17 cellular contexts compared by ENCODE assay signal in the genomic region with DNA sequence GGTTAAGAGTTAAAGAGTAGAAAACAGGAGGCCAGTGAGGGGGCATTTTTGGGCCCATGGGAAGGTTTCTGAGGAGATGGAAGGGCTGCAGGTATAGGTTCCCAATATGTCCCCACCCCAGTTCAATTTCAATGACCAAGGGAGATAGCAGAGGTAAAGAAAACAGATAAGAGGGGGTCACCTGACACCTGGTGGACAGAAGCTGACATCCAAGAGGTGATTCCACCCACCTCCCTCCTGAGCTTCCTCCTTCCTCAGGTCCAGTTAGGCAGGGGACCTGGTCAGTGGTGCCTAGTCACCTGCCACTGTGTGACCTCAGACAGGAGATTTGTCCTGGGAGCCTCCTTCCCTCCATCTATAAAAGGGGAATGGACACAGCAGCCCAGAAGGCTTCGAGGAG. TPM values are rescaled to one million over a fixed set of nuclear protein-coding genes. Genes with fewer than 3 reads are reported as not detected.
DNase-seq lines count a peak whose midpoint lies in the region; ATAC-seq and TF ChIP-seq lines count a peak whose summit lies in the region.
"Had no signal": no experiment of that assay in that cellular context is flagged by ENCODE, and none has a peak within 500 bp of the region (broad histone marks: within the 10 kb centered on the region; RNA-seq: fewer than 3 reads in every experiment).

No MANE protein-coding gene starts in this region.

- no peak for TF ChIP-seq POLR2A in HCT116 (IDR thresholded peaks at IDR 0.05; ENCODE audit: borderline replicate concordance, extremely low read depth, insufficient read depth, insufficient read length)

- peaks cover 8% of the 10 kb centered on the region for H3K9me3 Mint-ChIP-seq in Calu3 (ENCODE audit: low read depth, unreplicated experiment)
- H3K9me3 Mint-ChIP-seq: CD8-positive, alpha-beta memory T cell; IgD-negative memory B cell had no signal

- peaks cover 17% of the 10 kb centered on the region for H3K4me1 Mint-ChIP-seq in Calu3 (ENCODE audit: low read depth, unreplicated experiment)

- H3K27ac ChIP-seq in HCT116 (ENCODE audit: low read depth, low read length) (no peak overlapping the region), mesendoderm (ENCODE audit: low read depth, low read length) (no peak overlapping the region)
- H3K27ac ChIP-seq: BLaER1 had no signal

- intact Hi-C loops in Calu3 (cut with micrococcal nuclease; ENCODE audit: unreplicated experiment) (loop anchor here (10.0 kb wide), 1 partner anchor 102 kb away; a partner anchor contains a TSS), HCT116 (cut with micrococcal nuclease) (no loop called here)

- no peak overlapping the region for H3K4me3 Mint-ChIP-seq in Calu3 (ENCODE audit: low read depth, unreplicated experiment)
- H3K4me3 Mint-ChIP-seq: IgD-negative memory B cell had no signal

- no peaks in the 10 kb centered on the region for H3K36me3 Mint-ChIP-seq in Calu3 (ENCODE audit: insufficient read depth, unreplicated experiment)
- H3K36me3 Mint-ChIP-seq: CD8-positive, alpha-beta memory T cell had no signal

- no peaks in the 10 kb centered on the region for H3K79me2 ChIP-seq in HCT116 (ENCODE audit: insufficient read depth, low read length)
- no peaks in the 10 kb centered on the region for H3K79me2 ChIP-seq in mesendoderm (ENCODE audit: control insufficient read depth, insufficient read depth, low read length)

- H2AK5ac ChIP-seq in mesendoderm (ENCODE audit: low read length), result no peak overlapping the region

- H3K4me2 ChIP-seq in HCT116 (ENCODE audit: low read length), result no peak overlapping the region
- no peak overlapping the region for H3K4me2 ChIP-seq in mesendoderm (ENCODE audit: low read length)
- H3K4me2 ChIP-seq: BLaER1 had no signal

- no peak overlapping the region for H3K4ac ChIP-seq in mesendoderm (ENCODE audit: low read depth, low read length)

- H3K27ac Mint-ChIP-seq in Calu3 (ENCODE audit: unreplicated experiment), result peak overlapping the region; percentile 42
- H3K27ac Mint-ChIP-seq: IgD-negative memory B cell had no signal

- no peak overlapping the region for H2BK15ac ChIP-seq in mesendoderm (replicated peaks; ENCODE audit: low read depth)

- H3K27me3 Mint-ChIP-seq in Calu3 (ENCODE audit: unreplicated experiment), result no peaks in the 10 kb centered on the region

- no peaks in the 10 kb centered on the region for H4K20me1 ChIP-seq in HCT116 (ENCODE audit: insufficient read depth)
- H4K20me1 ChIP-seq: BLaER1 had no signal

- no peak overlapping the region for H3K9ac ChIP-seq in HCT116 (ENCODE audit: low read length)
- no peak overlapping the region for H3K9ac ChIP-seq in mesendoderm (ENCODE audit: low read length)
- H3K9ac ChIP-seq: BLaER1 had no signal

- CTCF ChIA-PET in Calu3 (lab: Charles Lee), result no interaction called here
- CTCF ChIA-PET in HCT116 (lab: Charles Lee), result no interaction called here

- H3K4me1 ChIP-seq in HCT116 (ENCODE audit: control insufficient read depth in 1 of 2, insufficient read depth in 2 of 2, low read length in 2 of 2) (peaks cover 5 to 8% of the 10 kb centered on the region in 2 experiments; a peak in 3 of 4 replicates), mesendoderm (ENCODE audit: control insufficient read depth, low read depth, low read length) (no peaks in the 10 kb centered on the region), HAP-1 (no peaks in the 10 kb centered on the region)
- H3K4me1 ChIP-seq: BLaER1, Caco-2 had no signal

- H3K36me3 ChIP-seq in HCT116 (ENCODE audit: control insufficient read depth in 1 of 2, insufficient read depth in 2 of 2, low read length in 2 of 2), result no peaks in the 10 kb centered on the region
- H3K36me3 ChIP-seq in mesendoderm (ENCODE audit: control insufficient read depth, insufficient read depth, low read length), result no peaks in the 10 kb centered on the region
- H3K36me3 ChIP-seq in HAP-1 (replicated peaks), result no peaks in the 10 kb centered on the region
- H3K36me3 ChIP-seq: BLaER1 had no signal

- no peak overlapping the region for H3K23ac ChIP-seq in mesendoderm (ENCODE audit: low read length)

- H3K18ac ChIP-seq in mesendoderm (ENCODE audit: low read length), result no peak overlapping the region

- peak; percentile 26; the same call in 1 of the 2 replicates for TF ChIP-seq RAD21 in HCT116 (IDR thresholded peaks at IDR 0.05; ENCODE audit: low read depth)

- no peak; the same call in 1 of the 2 replicates for ATAC-seq in HCT116
- ATAC-seq: GM12878 had no signal

- H3K4me3 ChIP-seq in HCT116 (replicated peaks in 1 of 2; ENCODE audit: low read depth in 1 of 2, low read length in 2 of 2) (no peak overlapping the region), mesendoderm (ENCODE audit: low read length) (no peak overlapping the region), HAP-1 (no peak overlapping the region)
- H3K4me3 ChIP-seq: BLaER1, GM12878 had no signal

- H4K8ac ChIP-seq in mesendoderm (ENCODE audit: low read depth, low read length), result no peak overlapping the region

- no TSS peak for BruUV-seq in Calu3 (replicated peaks; lab: Mats Ljungman, UMichigan)
- no TSS peak for BruUV-seq in HCT116 (replicated peaks; lab: Mats Ljungman, UMichigan)

- no peaks in the 10 kb centered on the region for H3K9me2 ChIP-seq in HCT116 (ENCODE audit: insufficient read depth)

- DNase-seq in Calu3 (no peak), HCT116 (ENCODE audit: low read depth, low spot score) (no peak), ecto neural progenitor cell (ENCODE audit: low spot score) (peak; percentile 22), mesendoderm (peak; percentile 10), NCI-H2196 treated with DMSO at 0.1 percent for 48 hours (lab: John Stamatoyannopoulos, UW; ENCODE audit: unreplicated experiment) (no peak), NCI-H2227 (lab: John Stamatoyannopoulos, UW; ENCODE audit: unreplicated experiment) (no peak), HAP-1 (ENCODE audit: low spot score in 2 of 2) (no peak)
- DNase-seq: 8988T; AML-193; Caco-2; CD8-positive, alpha-beta memory T cell; GOT3 had no signal

- H3K79me1 ChIP-seq in mesendoderm (ENCODE audit: low read length), result no peaks in the 10 kb centered on the region

- H3K56ac ChIP-seq in mesendoderm (ENCODE audit: low read length), result no peak overlapping the region

- H2AFZ ChIP-seq in HCT116 (ENCODE audit: low read depth, low read length, poor library complexity, severe bottlenecking), result no peak overlapping the region

- H2BK120ac ChIP-seq in mesendoderm (ENCODE audit: low read depth, low read length), result no peak overlapping the region

- in situ Hi-C loops in HAP-1 (cut with MboI; ENCODE audit: low sequenced_read_pairs), result no loop called here

- H3K9me3 ChIP-seq in HCT116 (ENCODE audit: control insufficient read depth in 1 of 2, insufficient read depth in 1 of 2, low read depth in 1 of 2, low read length in 2 of 2) (no peaks in the 10 kb centered on the region), HAP-1 (no peaks in the 10 kb centered on the region)
- H3K9me3 ChIP-seq: BLaER1 had no signal

- H2BK5ac ChIP-seq in mesendoderm (ENCODE audit: low read length), result no peak overlapping the region

- TF ChIP-seq CTCF in Calu3 (IDR thresholded peaks at IDR 0.05; ENCODE audit: unreplicated experiment), result no peak
- TF ChIP-seq CTCF in HCT116 (IDR thresholded peaks at IDR 0.05 in 2 of 3, conservative IDR thresholded peaks at IDR 0.05 in 1 of 3; ENCODE audit: borderline replicate concordance in 1 of 3, insufficient read depth in 1 of 3, low read depth in 2 of 3, low read length in 2 of 3), result 0 out of 6 replicates have a peak, but pooled peaks of 1 of the 3 experiments have one; percentile 6

- WGBS in mesendoderm (ENCODE audit: extremely low coverage, insufficient coverage, low lambda C conversion rate), result no CpG with 5 or more reads among the region's 1 CpG

- RAD21 ChIA-PET in HCT116 (lab: Charles Lee; ENCODE audit: low non-redundant PET in 1 of 2, low total read pairs in 2 of 2, uncharacterized antibody in 2 of 2, unreplicated experiment in 2 of 2), result no interaction called here

- POLR2A ChIA-PET in HCT116 (lab: Charles Lee), result no interaction called here

- no peaks in the 10 kb centered on the region for H3K27me3 ChIP-seq in HCT116 (ENCODE audit: insufficient read depth, low read length)
- no peaks in the 10 kb centered on the region for H3K27me3 ChIP-seq in mesendoderm (ENCODE audit: insufficient read depth, low read length, poor library complexity)
- H3K27me3 ChIP-seq in HAP-1 (ENCODE audit: low read depth), result no peaks in the 10 kb centered on the region
- H3K27me3 ChIP-seq: BLaER1 had no signal

- no peak overlapping the region for H4K5ac ChIP-seq in mesendoderm (ENCODE audit: low read length)

TF ChIP-seq in HCT116, 20 proteins besides CTCF, POLR2A, EP300 and RAD21 (continues in another document):
- TF ChIP-seq JUND (IDR thresholded peaks at IDR 0.05) (no peak), EGR1 (IDR thresholded peaks at IDR 0.05; ENCODE audit: low read depth) (no peak), CBX3 (IDR thresholded peaks at IDR 0.05; ENCODE audit: low read depth) (no peak), SP1 (IDR thresholded peaks at IDR 0.05; ENCODE audit: low read depth) (no peak), EZH2 (IDR thresholded peaks at IDR 0.05) (no peak)

RNA-seq across cellular contexts. Expression of a gene that starts 29.5 kb away (rescaled TPM):
- total RNA-seq in Calu3 (2022), result not detected in 2 replicates
- total RNA-seq in HCT116 (2021; ENCODE audit: unreplicated experiment), result not detected
- not detected in 2 replicates for polyA plus RNA-seq in HCT116 (2012)
- not detected for polyA plus RNA-seq in mesendoderm (2013, experiment 1 of 2)
- not detected for polyA plus RNA-seq in mesendoderm (2013, experiment 2 of 2)
- total RNA-seq: Caco-2; CD8-positive, alpha-beta memory T cell; G401; GM12878; HT1080 had no signal
- polyA plus RNA-seq: CD8-positive, alpha-beta memory T cell; GM12878; IgD-negative memory B cell had no signal

RNA-seq across cellular contexts. Expression of a gene that starts 42.3 kb away (rescaled TPM):
- 74.0 and 82.8 TPM in 2 replicates for total RNA-seq in Calu3 (2022)
- not detected for total RNA-seq in HCT116 (2021; ENCODE audit: unreplicated experiment)
- polyA plus RNA-seq in HCT116 (2012), result not detected in 2 replicates
- polyA plus RNA-seq in mesendoderm (2013, experiment 1 of 2), result 0.07 TPM
- polyA plus RNA-seq in mesendoderm (2013, experiment 2 of 2), result not detected
- total RNA-seq: HT1080 had no signal
- polyA plus RNA-seq: CD8-positive, alpha-beta memory T cell; IgD-negative memory B cell had no signal

Comparison
In these comparisons a context has a peak if more than half of its experiments do, and no peak if none do; other contexts are left out.
1. DNase-seq: peak in ecto neural progenitor cell (single experiment) and mesendoderm (single experiment); none in Calu3 (single experiment), HCT116 (single experiment), NCI-H2196 treated with DMSO at 0.1 percent for 48 hours (single experiment), NCI-H2227 (single experiment) and HAP-1 (0 of 2).
2. RNA of a gene that starts 42.3 kb away (total RNA-seq): 74.0 to 82.8 TPM in Calu3; not detected in HCT116 (single experiment); every median in the first group is over 10 times any median in the second.